In the genomic region with DNA sequence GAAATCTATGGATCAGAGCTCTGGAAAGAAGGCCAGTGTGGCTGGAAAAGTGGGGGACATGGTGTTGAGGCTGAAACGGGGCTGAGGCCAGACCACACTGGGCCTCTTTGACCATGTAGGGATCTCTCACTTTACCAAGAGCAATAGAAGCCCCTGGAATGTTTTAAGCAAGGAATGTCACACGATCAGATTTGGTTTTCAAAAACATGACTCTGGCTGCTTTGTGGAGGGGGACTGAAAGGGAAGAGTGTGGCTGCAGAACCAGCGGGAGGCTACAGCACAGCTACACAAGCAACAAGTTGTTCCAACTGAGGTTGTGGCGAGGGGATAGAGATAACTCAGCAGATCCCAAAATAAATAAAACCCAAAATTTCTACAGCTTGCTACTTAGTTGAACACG, we compare ENCODE assay signal across 22 cellular contexts.
"Had no signal": no experiment of that assay in that cellular context is flagged by ENCODE, and none has a peak within 500 bp of the region (broad histone marks: within the 10 kb centered on the region; RNA-seq: fewer than 3 reads in every experiment).

No MANE protein-coding gene starts in this region.

- H3K4me1 ChIP-seq: SJSA1 had no signal

- DNase-seq: Karpas-422, KBM-7, MG63, NCI-H1092, NCI-H1105 treated with DMSO at 0.1 percent for 48 hours, NCI-H1417 treated with DMSO at 0.1 percent for 48 hours, NCI-H146, NCI-H1694 treated with DMSO at 0.1 percent for 48 hours, NCI-H1930, NCI-H2081, NCI-H2107, NCI-H2227 treated with DMSO at 0.1 percent for 48 hours, NCI-H446, NCI-H510A, NCI-H526 treated with DMSO at 0.1 percent for 48 hours, NCI-H774, Right ventricle myocardium superior, RPMI8226, SIG-M5 had no signal

- H3K27me3 ChIP-seq: MG63, SJSA1 had no signal

- H3K36me3 ChIP-seq: MG63, SJSA1 had no signal

- H3K4me3 ChIP-seq: MG63, SJSA1, SK-N-MC had no signal

- H3K9me3 ChIP-seq: MG63, SJSA1 had no signal

- H3K27ac ChIP-seq: HL-60, SJSA1, SK-N-MC had no signal
